11 cellular contexts compared by ENCODE assay signal in the genomic region with DNA sequence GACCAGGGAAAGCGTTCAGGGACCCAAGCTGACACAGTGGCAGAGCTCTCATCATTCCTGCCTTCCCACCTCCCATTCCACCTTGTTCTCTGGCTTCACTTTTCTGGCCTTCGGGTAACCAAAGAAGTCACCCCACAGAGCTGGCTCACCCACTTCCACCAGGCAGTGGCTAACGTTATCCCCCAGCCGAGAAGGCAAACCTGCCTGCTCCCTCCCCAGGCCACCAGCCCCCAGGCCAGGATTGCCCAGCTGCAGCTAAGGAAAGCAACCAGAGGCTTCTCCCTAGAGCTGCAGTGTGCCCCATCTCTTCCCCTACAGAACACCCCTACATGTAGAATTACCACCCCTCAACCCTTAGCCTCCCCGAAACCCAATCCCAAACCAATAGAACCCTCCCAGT. TPM values are rescaled to one million over a fixed set of nuclear protein-coding genes. Genes with fewer than 3 reads are reported as not detected.
DNase-seq lines count a peak whose midpoint lies in the region; ATAC-seq and TF ChIP-seq lines count a peak whose summit lies in the region.
"Had no signal": no experiment of that assay in that cellular context is flagged by ENCODE, and none has a peak within 500 bp of the region (broad histone marks: within the 10 kb centered on the region; RNA-seq: fewer than 3 reads in every experiment).

No MANE protein-coding gene starts in this region.

- no peaks in the 10 kb centered on the region for H3K9me3 Mint-ChIP-seq in activated naive CD4-positive, alpha-beta T cell treated with anti-CD3 and anti-CD28 coated beads for 36 hours
- no peaks in the 10 kb centered on the region for H3K9me3 Mint-ChIP-seq in activated naive CD4-positive, alpha-beta T cell treated with anti-CD3 and anti-CD28 coated beads, Interleukin-2, amount 50 U/mL, for 72 hours
- H3K9me3 Mint-ChIP-seq in immature natural killer cell (no peaks in the 10 kb centered on the region), type B pancreatic cell (no peaks in the 10 kb centered on the region)
- H3K9me3 Mint-ChIP-seq: neural crest cell had no signal

- no peak for TF ChIP-seq CTCF in type B pancreatic cell (conservative IDR thresholded peaks at IDR 0.05)

- peaks cover 26% of the 10 kb centered on the region for H3K36me3 Mint-ChIP-seq in activated naive CD4-positive, alpha-beta T cell treated with anti-CD3 and anti-CD28 coated beads for 36 hours (ENCODE audit: low read depth)
- H3K36me3 Mint-ChIP-seq in activated naive CD4-positive, alpha-beta T cell treated with anti-CD3 and anti-CD28 coated beads, Interleukin-2, amount 50 U/mL, for 72 hours = peaks cover 6 to 26% of the 10 kb centered on the region in 2 donors
- H3K36me3 Mint-ChIP-seq in immature natural killer cell (peaks cover 0 to 4% (median 4%) of the 10 kb centered on the region in 3 donors), type B pancreatic cell (no peaks in the 10 kb centered on the region)

- no peaks in the 10 kb centered on the region for H3K27me3 Mint-ChIP-seq in activated naive CD4-positive, alpha-beta T cell treated with anti-CD3 and anti-CD28 coated beads for 36 hours (ENCODE audit: low read depth)
- H3K27me3 Mint-ChIP-seq in immature natural killer cell (ENCODE audit: low read depth in 3 of 3) = peaks cover 0 to 12% (median 9%) of the 10 kb centered on the region in 3 donors
- no peaks in the 10 kb centered on the region for H3K27me3 Mint-ChIP-seq in type B pancreatic cell

- intact Hi-C loops in activated naive CD4-positive, alpha-beta T cell treated with anti-CD3 and anti-CD28 coated beads for 36 hours (cut with micrococcal nuclease) = no loop called here

- CTCF ChIA-PET in activated naive CD4-positive, alpha-beta T cell treated with anti-CD3 and anti-CD28 coated beads for 36 hours (lab: Charles Lee) = interaction anchor here (0.7 to 2.5 kb wide), 3 partner anchors 20 to 72 kb away, joined by 3 to 8 read pairs (median 3); no protein-coding TSS in a partner anchor

- peaks cover 95% of the 10 kb centered on the region for H3K4me1 Mint-ChIP-seq in activated naive CD4-positive, alpha-beta T cell treated with anti-CD3 and anti-CD28 coated beads for 36 hours (ENCODE audit: low read depth)
- H3K4me1 Mint-ChIP-seq in immature natural killer cell (peaks cover 98 to 100% of the 10 kb centered on the region in 2 donors), type B pancreatic cell (ENCODE audit: unreplicated experiment) (peaks cover 60% of the 10 kb centered on the region)

- peak overlapping the region; percentile 87 for H3K27ac Mint-ChIP-seq in activated naive CD4-positive, alpha-beta T cell treated with anti-CD3 and anti-CD28 coated beads for 36 hours
- H3K27ac Mint-ChIP-seq in activated naive CD4-positive, alpha-beta T cell treated with anti-CD3 and anti-CD28 coated beads, Interleukin-2, amount 50 U/mL, for 72 hours = peak overlapping the region; percentile 89 to 91
- H3K27ac Mint-ChIP-seq in immature natural killer cell (peak overlapping the region; percentile 95 to 98 (median 96)), type B pancreatic cell (peak overlapping the region; percentile 91)

- ATAC-seq in activated naive CD4-positive, alpha-beta T cell treated with anti-CD3 and anti-CD28 coated beads, Interleukin-2, amount 50 U/mL, for 72 hours = no peak

- H3K4me3 Mint-ChIP-seq in activated naive CD4-positive, alpha-beta T cell treated with anti-CD3 and anti-CD28 coated beads for 36 hours = peak overlapping the region; percentile 30
- H3K4me3 Mint-ChIP-seq in immature natural killer cell (peak overlapping the region; percentile 97 to 100 (median 99)), type B pancreatic cell (peak overlapping the region; percentile 73)

- no peak for DNase-seq in activated naive CD4-positive, alpha-beta T cell treated with anti-CD3 and anti-CD28 coated beads for 36 hours
- DNase-seq in activated naive CD4-positive, alpha-beta T cell (lab: John Stamatoyannopoulos, UW) = no peak
- no peak for DNase-seq in activated naive CD4-positive, alpha-beta T cell treated with anti-CD3 and anti-CD28 coated beads, Interleukin-2, amount 50 U/mL, for 72 hours (ENCODE audit: low spot score in 2 of 2)
- DNase-seq in immature natural killer cell (no peak), type B pancreatic cell (ENCODE audit: extremely low spot score, unreplicated experiment) (no peak), NCI-H345 treated with DMSO at 0.1 percent for 48 hours (lab: John Stamatoyannopoulos, UW; ENCODE audit: unreplicated experiment) (no peak), germinal center (ENCODE audit: low spot score) (no peak), NCI-H2196 treated with DMSO at 0.1 percent for 48 hours (lab: John Stamatoyannopoulos, UW; ENCODE audit: unreplicated experiment) (no peak)
- DNase-seq: activated CD8-positive, alpha-beta memory T cell treated with anti-CD3 and anti-CD28 coated beads, Interleukin-2, amount 50 U/mL, for 48 hours; IMR-90 had no signal

RNA-seq across cellular contexts. Expression of a gene that starts 22.2 kb away (rescaled TPM):
- 10 to 100 TPM; 76.0 to 83.3 TPM for total RNA-seq in activated naive CD4-positive, alpha-beta T cell treated with anti-CD3 and anti-CD28 coated beads for 36 hours
- total RNA-seq in activated naive CD4-positive, alpha-beta T cell treated with anti-CD3 and anti-CD28 coated beads, Interleukin-2, amount 50 U/mL, for 72 hours = 100 to 1,000 TPM in 1 of 2 donors, 10 to 100 TPM in 1; 98.8 to 113 TPM
- 10 to 100 TPM; 19.5 to 58.2 (median 21.2) TPM for polyA plus RNA-seq in immature natural killer cell
- total RNA-seq in type B pancreatic cell (ENCODE audit: low replicate concordance) = 24.4 and 39.3 TPM in 2 replicates

Comparison
In these comparisons a context has a peak if more than half of its experiments do, and no peak if none do; other contexts are left out.
1. H3K4me3 Mint-ChIP-seq: peak in every context shown above with its lines; median percentile 99 in immature natural killer cell; 73 in type B pancreatic cell; 30 in activated naive CD4-positive, alpha-beta T cell treated with anti-CD3 and anti-CD28 coated beads for 36 hours.